ENCODE assay signal across 8 cellular contexts in genomic region chr12:32501835-32502333, GRCh38.
A peak's percentile ranks its signal among the peaks of the same experiment; 100 is the strongest.
DNase-seq lines count a peak whose midpoint lies in the region; ATAC-seq, FAIRE-seq and TF ChIP-seq lines count a peak whose summit lies in the region.
"Had no signal": no experiment of that assay in that cellular context is flagged by ENCODE, and none has a peak within 500 bp of the region (broad histone marks: within the 10 kb centered on the region; RNA-seq: fewer than 3 reads in every experiment).

No MANE protein-coding gene starts in this region.

- H3F3A ChIP-seq in Loucy (ENCODE audit: low read depth): no peaks in the 10 kb centered on the region

- H3K4me1 ChIP-seq in Loucy (ENCODE audit: insufficient read depth, low read length, poor library complexity, severe bottlenecking) (peaks cover 14% of the 10 kb centered on the region), gastroesophageal sphincter (peaks cover 7 to 61% (median 10%) of the 10 kb centered on the region in 3 donors)
- H3K4me1 ChIP-seq: SJSA1 had no signal

- no peaks in the 10 kb centered on the region for H3K4me1 Mint-ChIP-seq in activated naive CD8-positive, alpha-beta T cell treated with anti-CD3 and anti-CD28 coated beads for 36 hours

- DNase-seq in SHP77 (lab: John Stamatoyannopoulos, UW) (peak; percentile 90 to 92), omental fat pad (ENCODE audit: low spot score) (no peak), GM12891 (ENCODE audit: insufficient read length, low spot score) (no peak)
- no peak for DNase-seq in activated naive CD8-positive, alpha-beta T cell treated with anti-CD3 and anti-CD28 coated beads for 36 hours

- no peaks in the 10 kb centered on the region for H3K79me2 ChIP-seq in Loucy (ENCODE audit: insufficient read depth, low read length)

- H3K27me3 Mint-ChIP-seq in activated naive CD8-positive, alpha-beta T cell treated with anti-CD3 and anti-CD28 coated beads for 36 hours: no peaks in the 10 kb centered on the region

- TF ChIP-seq EP300 in gastroesophageal sphincter (IDR thresholded peaks at IDR 0.05): no peak

- no peak for FAIRE-seq in GM12891 (lab: Jason Lieb, UNC)

- no peaks in the 10 kb centered on the region for H3K27me3 ChIP-seq in Loucy (ENCODE audit: insufficient read depth, low read length, poor library complexity, severe bottlenecking)
- no peaks in the 10 kb centered on the region for H3K27me3 ChIP-seq in gastroesophageal sphincter
- H3K27me3 ChIP-seq: SJSA1 had no signal

- TF ChIP-seq POLR2A in gastroesophageal sphincter (IDR thresholded peaks at IDR 0.05) (no peak), GM12891 (IDR thresholded peaks at IDR 0.05; ENCODE audit: low read depth, low read length) (no peak)

- H3K36me3 ChIP-seq in Loucy (ENCODE audit: insufficient read depth, low read length): no peaks in the 10 kb centered on the region
- no peaks in the 10 kb centered on the region for H3K36me3 ChIP-seq in gastroesophageal sphincter
- H3K36me3 ChIP-seq: SJSA1 had no signal

- no peaks in the 10 kb centered on the region for H3K36me3 Mint-ChIP-seq in activated naive CD8-positive, alpha-beta T cell treated with anti-CD3 and anti-CD28 coated beads for 36 hours

- H3K9me3 Mint-ChIP-seq in activated naive CD8-positive, alpha-beta T cell treated with anti-CD3 and anti-CD28 coated beads for 36 hours: no peaks in the 10 kb centered on the region

- no peak overlapping the region for H3K4me3 Mint-ChIP-seq in activated naive CD8-positive, alpha-beta T cell treated with anti-CD3 and anti-CD28 coated beads for 36 hours

- ATAC-seq in gastroesophageal sphincter (peak; percentile 59), omental fat pad (ENCODE audit: low FRiP score) (peak; percentile 47), HG02623 (IDR thresholded peaks at IDR 0.05; ENCODE audit: unreplicated experiment) (no peak)

- H3K9me2 ChIP-seq in Loucy (replicated peaks; ENCODE audit: low read depth, low read length): no peaks in the 10 kb centered on the region

- no peak for TF ChIP-seq CTCF in Loucy (conservative IDR thresholded peaks at IDR 0.05; ENCODE audit: low read length)
- TF ChIP-seq CTCF in gastroesophageal sphincter (IDR thresholded peaks at IDR 0.05): no peak
- no peak for TF ChIP-seq CTCF in omental fat pad (IDR thresholded peaks at IDR 0.05)

- H3K27ac ChIP-seq in gastroesophageal sphincter: peak overlapping the region in 3 of 4 donors; percentile 9 to 45 (median 36)
- H3K27ac ChIP-seq: SJSA1 had no signal

- H2AFZ ChIP-seq in Loucy (ENCODE audit: low read length): peak overlapping the region; percentile 43; the same call in 1 of the 2 replicates

- no peaks in the 10 kb centered on the region for H3K9me3 ChIP-seq in Loucy (ENCODE audit: insufficient read depth, low read depth, low read length)
- H3K9me3 ChIP-seq in gastroesophageal sphincter: no peaks in the 10 kb centered on the region
- H3K9me3 ChIP-seq: SJSA1 had no signal

- H3K27ac Mint-ChIP-seq in activated naive CD8-positive, alpha-beta T cell treated with anti-CD3 and anti-CD28 coated beads for 36 hours: no peak overlapping the region

- no peak overlapping the region for H3K4me2 ChIP-seq in Loucy (ENCODE audit: low read depth, low read length, poor library complexity, severe bottlenecking)

- WGBS in gastroesophageal sphincter (ENCODE audit: low coverage in 1 of 2), 2 donors: 52 to 70% methylated on average over 4 to 5 of the region's 6 CpGs

- H3K4me3 ChIP-seq in Loucy (ENCODE audit: low read length, poor library complexity, severe bottlenecking) (no peak overlapping the region), gastroesophageal sphincter (peak overlapping the region in 1 of 2 donors; percentile 29)
- H3K4me3 ChIP-seq: SJSA1 had no signal

- H3K9ac ChIP-seq in Loucy (ENCODE audit: low read depth, low read length, poor library complexity, severe bottlenecking): no peak overlapping the region

- no peaks in the 10 kb centered on the region for H4K20me1 ChIP-seq in Loucy (ENCODE audit: insufficient read depth, low read length, poor library complexity, severe bottlenecking)

TF ChIP-seq in GM12891, 5 proteins besides CTCF, POLR2A, EP300 and RAD21:
- TF ChIP-seq POLR2AphosphoS5 (IDR thresholded peaks at IDR 0.05; ENCODE audit: low read depth, low read length): no peak
- TF ChIP-seq SPI1 (IDR thresholded peaks at IDR 0.05; ENCODE audit: low read depth, low read length): no peak
- no peak for TF ChIP-seq PAX5 (IDR thresholded peaks at IDR 0.05; ENCODE audit: insufficient read depth, low read length, severe bottlenecking)
- no peak for TF ChIP-seq POU2F2 (IDR thresholded peaks at IDR 0.05; ENCODE audit: low read depth, low read length)
- no peak for TF ChIP-seq TAF1 (IDR thresholded peaks at IDR 0.05; ENCODE audit: low read depth, low read length)

Comparison
In these comparisons a context has a peak if more than half of its experiments do, and no peak if none do; other contexts are left out.
1. DNase-seq: peak in SHP77 (2 of 2); none in omental fat pad (single experiment), activated naive CD8-positive, alpha-beta T cell treated with anti-CD3 and anti-CD28 coated beads for 36 hours (single experiment) and GM12891 (single experiment).